1 cellular context compared by ENCODE assay signal in the genomic region with DNA sequence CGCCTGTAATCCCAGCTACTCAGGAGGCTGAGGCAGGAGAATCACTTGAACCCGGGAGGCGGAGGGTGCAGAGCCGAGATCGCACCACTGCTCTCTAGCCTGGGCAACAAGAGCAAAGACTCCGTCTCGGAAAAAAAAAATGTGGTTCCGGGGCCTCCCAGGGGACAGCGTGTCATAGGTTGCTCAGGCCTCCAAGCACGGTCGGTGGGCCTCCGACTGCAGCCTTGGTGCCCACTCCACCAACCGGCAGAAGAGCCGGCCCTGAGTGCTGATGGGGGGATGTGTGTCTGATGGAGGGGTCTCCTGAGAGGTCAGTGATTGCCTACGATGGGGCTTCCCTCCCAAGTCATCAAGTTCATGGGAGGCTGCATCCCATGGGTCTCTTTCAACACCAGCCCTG.
TF ChIP-seq lines count a peak whose summit lies in the region.

No MANE protein-coding gene starts in this region.

TF ChIP-seq in SK-N-SH, 30 proteins besides CTCF, POLR2A, EP300 and RAD21 (continued from another document):
- TF ChIP-seq, protein P1, sequence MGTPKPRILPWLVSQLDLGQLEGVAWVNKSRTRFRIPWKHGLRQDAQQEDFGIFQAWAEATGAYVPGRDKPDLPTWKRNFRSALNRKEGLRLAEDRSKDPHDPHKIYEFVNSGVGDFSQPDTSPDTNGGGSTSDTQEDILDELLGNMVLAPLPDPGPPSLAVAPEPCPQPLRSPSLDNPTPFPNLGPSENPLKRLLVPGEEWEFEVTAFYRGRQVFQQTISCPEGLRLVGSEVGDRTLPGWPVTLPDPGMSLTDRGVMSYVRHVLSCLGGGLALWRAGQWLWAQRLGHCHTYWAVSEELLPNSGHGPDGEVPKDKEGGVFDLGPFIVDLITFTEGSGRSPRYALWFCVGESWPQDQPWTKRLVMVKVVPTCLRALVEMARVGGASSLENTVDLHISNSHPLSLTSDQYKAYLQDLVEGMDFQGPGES (IDR thresholded peaks at IDR 0.05; ENCODE audit: low read depth, low read length), result no peak
- TF ChIP-seq RFX5 (IDR thresholded peaks at IDR 0.05; ENCODE audit: low read length) (no peak), FOXJ3 (CRISPR knock-in tag; IDR thresholded peaks at IDR 0.05) (no peak), TCF12 (IDR thresholded peaks at IDR 0.05) (no peak), ELF1 (IDR thresholded peaks at IDR 0.05) (no peak), EZH2phosphoT487 (IDR thresholded peaks at IDR 0.05; ENCODE audit: borderline replicate concordance, low read depth) (no peak), TAF1 (IDR thresholded peaks at IDR 0.05; ENCODE audit: borderline replicate concordance, low read depth, low read length) (no peak), SIN3A (IDR thresholded peaks at IDR 0.05; ENCODE audit: borderline replicate concordance, low read depth, low read length) (no peak), YY1 (IDR thresholded peaks at IDR 0.05; ENCODE audit: low read depth) (no peak), CHD2 (IDR thresholded peaks at IDR 0.05; ENCODE audit: low read length, partially characterized antibody) (no peak), GATA2 (CRISPR knock-in tag; IDR thresholded peaks at IDR 0.05) (no peak)
- TF ChIP-seq, protein P2, sequence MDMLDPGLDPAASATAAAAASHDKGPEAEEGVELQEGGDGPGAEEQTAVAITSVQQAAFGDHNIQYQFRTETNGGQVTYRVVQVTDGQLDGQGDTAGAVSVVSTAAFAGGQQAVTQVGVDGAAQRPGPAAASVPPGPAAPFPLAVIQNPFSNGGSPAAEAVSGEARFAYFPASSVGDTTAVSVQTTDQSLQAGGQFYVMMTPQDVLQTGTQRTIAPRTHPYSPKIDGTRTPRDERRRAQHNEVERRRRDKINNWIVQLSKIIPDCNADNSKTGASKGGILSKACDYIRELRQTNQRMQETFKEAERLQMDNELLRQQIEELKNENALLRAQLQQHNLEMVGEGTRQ (IDR thresholded peaks at IDR 0.05; ENCODE audit: borderline replicate concordance, low read depth, low read length), result no peak
